In the genomic region with DNA sequence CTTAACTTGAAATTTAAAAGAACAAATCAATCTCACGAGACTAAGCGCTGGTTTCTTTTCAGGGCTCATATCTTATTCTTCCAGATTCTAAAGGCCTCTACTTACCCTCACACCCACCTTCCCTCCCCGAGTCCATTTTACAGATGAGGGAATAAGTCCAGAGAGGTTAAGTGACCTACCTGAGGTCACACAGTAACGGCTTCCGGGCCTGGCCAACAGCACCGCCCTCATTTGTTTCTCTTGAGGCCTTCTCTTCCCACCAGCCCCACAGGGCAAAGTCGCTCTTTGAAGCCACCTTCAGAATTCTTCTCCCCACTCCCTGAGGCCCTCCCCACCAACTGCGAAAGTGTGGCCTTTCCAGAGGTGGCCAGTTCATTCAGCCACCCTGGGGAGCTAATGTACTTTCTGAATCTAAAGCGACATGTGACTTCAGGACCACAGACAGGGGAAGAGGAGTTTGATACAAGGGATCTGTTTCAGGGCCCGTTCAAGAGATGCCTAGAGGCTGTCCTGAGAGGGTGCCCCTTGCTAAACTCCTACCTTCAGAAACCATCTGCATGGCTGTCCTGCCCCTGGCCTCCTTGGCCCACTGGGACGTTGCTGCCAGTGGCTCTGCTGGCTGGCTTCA, we compare ENCODE assay signal across 26 cellular contexts.
"Had no signal": no experiment of that assay in that cellular context is flagged by ENCODE, and none has a peak within 500 bp of the region (broad histone marks: within the 10 kb centered on the region; RNA-seq: fewer than 3 reads in every experiment).

No MANE protein-coding gene starts in this region.

- H3K27ac ChIP-seq: adrenal gland, Peyer's patch, SJSA1 had no signal

- H3K4me1 ChIP-seq: adrenal gland, Peyer's patch, SJSA1 had no signal

- DNase-seq: activated CD4-positive, alpha-beta memory T cell treated with anti-CD3 and anti-CD28 coated beads, Interleukin-2, amount 10 ng/mL, durations not matched to agents 7 days and 5 days; activated CD4-positive, alpha-beta T cell treated with anti-CD3 and anti-CD28 coated beads for 36 hours; activated CD4-positive, alpha-beta T cell treated with anti-CD3 and anti-CD28 coated beads, Interleukin-2, amount 50 U/mL, for 1 hour; activated gamma-delta T cell treated with Interleukin-2 at 50 U/mL for 16 hours; activated naive CD4-positive, alpha-beta T cell treated with anti-CD3 and anti-CD28 coated beads, Interleukin-2, amount 50 U/mL, for 16 hours; activated naive CD8-positive, alpha-beta T cell treated with anti-CD3 and anti-CD28 coated beads, Interleukin-2, amount 10 ng/mL, durations not matched to agents 7 days and 5 days; activated T-cell treated with anti-CD3 and anti-CD28 coated beads for 4 hours; activated T-cell treated with anti-CD3 and anti-CD28 coated beads, Interleukin-2, amount 50 U/mL, for 48 hours; adrenal gland; anterior cingulate cortex; caudate nucleus; KG1; NCI-H1092; NCI-H1417 treated with DMSO at 0.1 percent for 48 hours; NCI-H1694; NCI-H2029; NCI-H2107; NCI-H226; NCI-H526; NCI-H774; OCI-M1; Peyer's patch; SHP77; T-helper 17 cell; T-helper 9 cell had no signal

- H3K36me3 ChIP-seq: adrenal gland, Peyer's patch, SJSA1 had no signal

- H3K4me3 ChIP-seq: adrenal gland, Peyer's patch, SJSA1 had no signal

- H3K27me3 ChIP-seq: adrenal gland, Peyer's patch, SJSA1 had no signal

- H3K9me3 ChIP-seq: adrenal gland, Peyer's patch, SJSA1 had no signal

- ATAC-seq: activated CD4-positive, alpha-beta T cell treated with anti-CD3 and anti-CD28 coated beads for 36 hours; T-helper 17 cell had no signal
